8 cellular contexts compared by ENCODE assay signal in the genomic region with DNA sequence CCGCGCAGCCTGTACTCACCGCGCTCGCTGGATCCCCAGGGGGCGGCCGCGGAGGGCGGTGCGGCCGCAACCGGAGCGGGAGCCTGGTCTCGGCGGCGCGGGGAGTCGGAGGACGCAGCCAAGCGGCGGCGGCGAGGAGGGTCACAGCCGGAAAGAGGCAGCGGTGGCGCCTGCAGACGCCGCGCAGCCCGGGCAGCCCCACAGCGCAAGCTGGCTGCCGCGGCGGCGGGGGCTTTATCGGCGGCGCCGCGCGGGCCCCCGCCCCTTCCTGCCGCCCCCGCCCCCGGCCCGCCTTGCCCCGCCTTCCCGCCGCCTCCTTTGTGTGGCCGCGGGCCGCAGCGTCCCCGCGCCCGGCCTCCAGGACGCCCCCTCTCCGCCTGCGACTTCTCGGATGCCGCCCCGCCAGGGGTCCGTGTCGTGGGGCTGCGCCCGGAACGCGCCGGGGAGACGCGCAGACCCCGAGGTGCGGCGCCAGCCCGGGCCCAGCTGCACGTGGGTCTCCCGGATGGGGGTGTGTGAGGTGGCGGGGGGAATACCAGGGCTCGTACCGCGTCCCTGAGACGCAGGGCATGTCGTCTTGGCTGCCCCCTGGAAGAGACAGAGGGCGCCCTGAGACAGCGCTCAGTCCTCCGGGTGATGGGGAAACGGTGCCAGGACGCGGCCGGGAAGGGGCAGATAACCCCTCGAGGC. TPM values are rescaled to one million over a fixed set of nuclear protein-coding genes. Genes with fewer than 3 reads are reported as not detected.
DNase-seq lines count a peak whose midpoint lies in the region; TF ChIP-seq lines count a peak whose summit lies in the region.

A gene with protein sequence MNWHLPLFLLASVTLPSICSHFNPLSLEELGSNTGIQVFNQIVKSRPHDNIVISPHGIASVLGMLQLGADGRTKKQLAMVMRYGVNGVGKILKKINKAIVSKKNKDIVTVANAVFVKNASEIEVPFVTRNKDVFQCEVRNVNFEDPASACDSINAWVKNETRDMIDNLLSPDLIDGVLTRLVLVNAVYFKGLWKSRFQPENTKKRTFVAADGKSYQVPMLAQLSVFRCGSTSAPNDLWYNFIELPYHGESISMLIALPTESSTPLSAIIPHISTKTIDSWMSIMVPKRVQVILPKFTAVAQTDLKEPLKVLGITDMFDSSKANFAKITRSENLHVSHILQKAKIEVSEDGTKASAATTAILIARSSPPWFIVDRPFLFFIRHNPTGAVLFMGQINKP (minus strand): TSS at position 207 of the 690 bp plus-strand sequence. CDS start 37,386 bp downstream, outside the sequence.

- H3K9me3 ChIP-seq in liver (ENCODE audit: control insufficient read depth in 4 of 4, low read length in 3 of 4) = no peaks in the 10 kb centered on the region

- H3K36me3 ChIP-seq in liver (ENCODE audit: control insufficient read depth in 4 of 4, insufficient read depth in 3 of 4, low read depth in 1 of 4, low read length in 3 of 4) = no peaks in the 10 kb centered on the region

- intact Hi-C loops in dorsolateral prefrontal cortex (cut with DNase I) = loop anchor here (1.0 to 5.0 kb wide), 6 partner anchors 46 to 245 kb away; no protein-coding TSS in a partner anchor

- H3K27me3 ChIP-seq in dorsolateral prefrontal cortex (peaks cover 0 to 17% (median 0%) of the 10 kb centered on the region in 45 donors), liver (ENCODE audit: control insufficient read depth in 4 of 4, insufficient read depth in 4 of 4, low read length in 3 of 4) (peaks cover 0 to 16% (median 4%) of the 10 kb centered on the region in 4 donors)

- no peaks in the 10 kb centered on the region for H3K9me3 Mint-ChIP-seq in HFFc6

- peak; percentile 14 to 33 for TF ChIP-seq RAD21 in liver (IDR thresholded peaks at IDR 0.05)

- H3K4me3 ChIP-seq in dorsolateral prefrontal cortex (peak within 1 kb of the TSS; percentile 46 to 84 (median 71)), liver (ENCODE audit: low read depth in 1 of 3, low read length in 3 of 3) (peak within 1 kb of the TSS; percentile 57 to 62 (median 58))

- 2% methylated on average over 91 of the region's 91 CpGs for WGBS in liver

- DNase-seq in HFFc6 (peak; percentile 39), NCI-H1694 (lab: John Stamatoyannopoulos, UW) (peak; percentile 30), dorsolateral prefrontal cortex (peak; percentile 22 to 82 (median 70)), cortex of kidney (lab: John Stamatoyannopoulos, UW) (no peak)
- peak; percentile 58 to 59 for DNase-seq in activated CD4-positive, alpha-beta T cell treated with anti-CD3 and anti-CD28 coated beads for 4 hours
- peak; percentile 60 for DNase-seq in stimulated activated CD4-positive, alpha-beta T cell treated with anti-CD3 and anti-CD28 coated beads, Interleukin-4, amount 100 ng/mL, for 1 hour

- H3K9ac ChIP-seq in liver (ENCODE audit: low read depth in 1 of 2, low read length in 2 of 2) = no peak within 1 kb of the TSS

- H3K27me3 Mint-ChIP-seq in HFFc6 (ENCODE audit: insufficient read depth) = peaks cover 2% of the 10 kb centered on the region

- H3K4me1 ChIP-seq in liver (ENCODE audit: control insufficient read depth in 4 of 4, insufficient read depth in 4 of 4, low read length in 3 of 4) = peaks cover 2 to 18% (median 17%) of the 10 kb centered on the region in 4 donors

- H3K4me3 Mint-ChIP-seq in HFFc6 = peak within 1 kb of the TSS; percentile 97

- H3K27ac Mint-ChIP-seq in HFFc6 = peak within 1 kb of the TSS; percentile 44

- peak; percentile 20 for TF ChIP-seq CTCF in GM12873 (IDR thresholded peaks at IDR 0.05; ENCODE audit: insufficient read depth, low read depth, low read length, missing control alignments)
- TF ChIP-seq CTCF in HFFc6 (IDR thresholded peaks at IDR 0.05) = peak; percentile 66
- TF ChIP-seq CTCF in dorsolateral prefrontal cortex (IDR thresholded peaks at IDR 0.05 in 54 of 56, conservative IDR thresholded peaks at IDR 0.05 in 2 of 56; ENCODE audit: low read depth in 1 of 56, partially characterized antibody in 56 of 56) = peak in 54 of 56 donors; percentile 46 to 82 (median 60)
- no peak for TF ChIP-seq CTCF in liver (IDR thresholded peaks at IDR 0.05; ENCODE audit: low read depth, low read length, missing input control)

- no peaks in the 10 kb centered on the region for H3K36me3 Mint-ChIP-seq in HFFc6 (ENCODE audit: low read depth)

- H3K27ac ChIP-seq in dorsolateral prefrontal cortex (peak within 1 kb of the TSS in 54 of 59 donors; percentile 2 to 90 (median 78)), liver (ENCODE audit: low read depth in 1 of 2, low read length in 2 of 2) (peak within 1 kb of the TSS; percentile 34 to 46)

- peaks cover 36% of the 10 kb centered on the region for H3K4me1 Mint-ChIP-seq in HFFc6 (ENCODE audit: low read depth)

TF ChIP-seq in liver, 16 proteins besides CTCF, POLR2A, EP300 and RAD21:
- TF ChIP-seq YY1 (IDR thresholded peaks at IDR 0.05) (no peak), GABPA (IDR thresholded peaks at IDR 0.05 in 1 of 2, conservative IDR thresholded peaks at IDR 0.05 in 1 of 2) (no peak), EGR1 (IDR thresholded peaks at IDR 0.05; ENCODE audit: low read depth in 2 of 2) (no peak), TAF1 (conservative IDR thresholded peaks at IDR 0.05) (no peak), REST (IDR thresholded peaks at IDR 0.05) (no peak), HNF4A (conservative IDR thresholded peaks at IDR 0.05) (no peak), FOXA1 (IDR thresholded peaks at IDR 0.05) (no peak), RXRA (IDR thresholded peaks at IDR 0.05) (no peak), FOXA2 (IDR thresholded peaks at IDR 0.05) (no peak), MAX (IDR thresholded peaks at IDR 0.05) (no peak)

RNA-seq across cellular contexts. Expression of the gene that starts here (rescaled TPM):
- 100 to 1,000 TPM; 145 to 385 (median 169) TPM for total RNA-seq in HFFc6 (2021; fragmentation: NEBNext Ultra II Directional; extraction: Animal tissue kit (Norgen Biotek cat#: 25700))
- 100 to 1,000 TPM in 92 of 120 experiments, 10 to 100 TPM in 28; 66.5 to 251 (median 114) TPM for total RNA-seq in dorsolateral prefrontal cortex
- 1 to 10 TPM in 1 of 2 donors, under 1 TPM in 1; 0.92 to 4.8 TPM for total RNA-seq in liver
- polyA plus RNA-seq in liver = 1 to 10 TPM; 2.0 to 2.6 TPM

Comparison
In these comparisons a context has a peak if more than half of its experiments do, and no peak if none do; other contexts are left out.
1. RNA of the gene that starts here (total RNA-seq): 145 to 385 TPM in HFFc6 and 66.5 to 251 TPM in dorsolateral prefrontal cortex; 0.92 to 4.8 TPM in liver; every median in the first group is over 10 times any median in the second.